ENCODE assay signal across 17 cellular contexts in genomic region chr10:4215963-4216575, GRCh38.
DNase-seq lines count a peak whose midpoint lies in the region; ATAC-seq, FAIRE-seq and TF ChIP-seq lines count a peak whose summit lies in the region.
"Had no signal": no experiment of that assay in that cellular context is flagged by ENCODE, and none has a peak within 500 bp of the region (broad histone marks: within the 10 kb centered on the region; RNA-seq: fewer than 3 reads in every experiment).

No MANE protein-coding gene starts in this region.

- H3K27ac Mint-ChIP-seq in activated naive CD4-positive, alpha-beta T cell treated with anti-CD3 and anti-CD28 coated beads, Interleukin-2, amount 50 U/mL, for 24 hours = peak overlapping the region; percentile 30
- no peak overlapping the region for H3K27ac Mint-ChIP-seq in stimulated activated naive B cell treated with anti-CD40 and anti-IgM and Interleukin-4, amounts not matched to agents 10 μg/mL and 1 μg/mL and 100 μg/mL, for 72 hours
- H3K27ac Mint-ChIP-seq: CD4-positive, alpha-beta T cell had no signal

- no peak for TF ChIP-seq CTCF in brain microvascular endothelial cell (IDR thresholded peaks at IDR 0.05; ENCODE audit: low read depth, low read length, missing control alignments)

- H4K20me1 ChIP-seq in Karpas-422 (ENCODE audit: insufficient read depth, low read depth, low read length) = no peaks in the 10 kb centered on the region

- no peak for DNase-seq in activated naive CD4-positive, alpha-beta T cell treated with Interleukin-2 at 50 U/mL for 16 hours
- peak; percentile 60 for DNase-seq in Karpas-422
- no peak for DNase-seq in SK-N-MC (ENCODE audit: low read depth, low spot score)
- DNase-seq in stimulated activated naive B cell treated with anti-CD40 and anti-IgM and Interleukin-4, amounts not matched to agents 10 μg/mL and 1 μg/mL and 100 μg/mL, for 72 hours = no peak
- no peak for DNase-seq in brain microvascular endothelial cell
- DNase-seq in RCC 7860 (ENCODE audit: low spot score) = no peak
- DNase-seq: ACHN; Caco-2; CD4-positive, alpha-beta T cell; HCEC 1CT had no signal

- H3K9me2 ChIP-seq in Karpas-422 (replicated peaks; ENCODE audit: insufficient read depth, low read length) = no peaks in the 10 kb centered on the region

- no peak for FAIRE-seq in RCC 7860 (lab: Jason Lieb, UNC)
- FAIRE-seq: D721Med, G401.6, GM12891, H54 had no signal

- ATAC-seq in stimulated activated naive B cell treated with anti-CD40 and anti-IgM and Interleukin-4, amounts not matched to agents 10 μg/mL and 1 μg/mL and 100 μg/mL, for 72 hours (replicated peaks) = peak; percentile 46 to 64

- H3K36me3 ChIP-seq in Karpas-422 (ENCODE audit: insufficient read depth, low read length) (no peaks in the 10 kb centered on the region), SK-N-MC (ENCODE audit: insufficient read depth, low read length) (no peaks in the 10 kb centered on the region), brain microvascular endothelial cell (replicated peaks) (no peaks in the 10 kb centered on the region)

- no peak overlapping the region for H2AFZ ChIP-seq in Karpas-422 (ENCODE audit: low read length)
- H2AFZ ChIP-seq: GM23338 had no signal

- H3K9ac ChIP-seq in Karpas-422 (ENCODE audit: low read length) (no peak overlapping the region), SK-N-MC (ENCODE audit: insufficient read length) (no peak overlapping the region)

- no peak overlapping the region for H3K4me3 Mint-ChIP-seq in activated naive CD4-positive, alpha-beta T cell treated with anti-CD3 and anti-CD28 coated beads, Interleukin-2, amount 50 U/mL, for 24 hours
- H3K4me3 Mint-ChIP-seq in stimulated activated naive B cell treated with anti-CD40 and anti-IgM and Interleukin-4, amounts not matched to agents 10 μg/mL and 1 μg/mL and 100 μg/mL, for 72 hours = no peak overlapping the region
- H3K4me3 Mint-ChIP-seq: CD4-positive, alpha-beta T cell; GM23338 had no signal

- no peaks in the 10 kb centered on the region for H3K9me3 Mint-ChIP-seq in activated naive CD4-positive, alpha-beta T cell treated with anti-CD3 and anti-CD28 coated beads, Interleukin-2, amount 50 U/mL, for 24 hours
- peaks cover 5 to 7% of the 10 kb centered on the region in 2 donors for H3K9me3 Mint-ChIP-seq in stimulated activated naive B cell treated with anti-CD40 and anti-IgM and Interleukin-4, amounts not matched to agents 10 μg/mL and 1 μg/mL and 100 μg/mL, for 72 hours
- H3K9me3 Mint-ChIP-seq: CD4-positive, alpha-beta T cell; GM23338 had no signal

- H3K27ac ChIP-seq in Karpas-422 (ENCODE audit: low read length) (no peak overlapping the region), SK-N-MC (peak overlapping the region; percentile 30; the same call in 1 of the 2 replicates), brain microvascular endothelial cell (no peak overlapping the region)
- H3K27ac ChIP-seq: C4-2B had no signal

- peak overlapping the region; percentile 10 for H3K4me2 ChIP-seq in Karpas-422 (ENCODE audit: low read depth, low read length, poor library complexity, severe bottlenecking)

- H3K4me3 ChIP-seq in Karpas-422 (ENCODE audit: low read length) (no peak overlapping the region), SK-N-MC (peak overlapping the region; percentile 42), brain microvascular endothelial cell (ENCODE audit: low read depth, low read length) (no peak overlapping the region)
- H3K4me3 ChIP-seq: GM23338 had no signal

- H3K79me2 ChIP-seq in Karpas-422 (ENCODE audit: low read length) = no peaks in the 10 kb centered on the region

- H3K27me3 ChIP-seq in Karpas-422 (ENCODE audit: low read length) (no peaks in the 10 kb centered on the region), brain microvascular endothelial cell (replicated peaks) (no peaks in the 10 kb centered on the region)

- no peaks in the 10 kb centered on the region for H3K9me3 ChIP-seq in Karpas-422 (ENCODE audit: low read length)
- H3K9me3 ChIP-seq in SK-N-MC (ENCODE audit: low read depth, low read length) = no peaks in the 10 kb centered on the region
- H3K9me3 ChIP-seq: Caco-2 had no signal

- H3K4me1 ChIP-seq in Karpas-422 (ENCODE audit: low read length) = peaks cover 11% of the 10 kb centered on the region
- H3K4me1 ChIP-seq: Caco-2 had no signal

- peaks cover 2% of the 10 kb centered on the region for H3K36me3 Mint-ChIP-seq in activated naive CD4-positive, alpha-beta T cell treated with anti-CD3 and anti-CD28 coated beads, Interleukin-2, amount 50 U/mL, for 24 hours
- peaks cover 4 to 6% of the 10 kb centered on the region in 2 donors for H3K36me3 Mint-ChIP-seq in stimulated activated naive B cell treated with anti-CD40 and anti-IgM and Interleukin-4, amounts not matched to agents 10 μg/mL and 1 μg/mL and 100 μg/mL, for 72 hours

- no peaks in the 10 kb centered on the region for H3K27me3 Mint-ChIP-seq in activated naive CD4-positive, alpha-beta T cell treated with anti-CD3 and anti-CD28 coated beads, Interleukin-2, amount 50 U/mL, for 24 hours
- H3K27me3 Mint-ChIP-seq in stimulated activated naive B cell treated with anti-CD40 and anti-IgM and Interleukin-4, amounts not matched to agents 10 μg/mL and 1 μg/mL and 100 μg/mL, for 72 hours = peaks cover 0 to 5% of the 10 kb centered on the region in 2 donors

- in situ Hi-C loops in brain microvascular endothelial cell (cut with HindIII; ENCODE audit: low pct_ligation_motif_present, low sequenced_read_pairs) = no loop called here

- peaks cover 18% of the 10 kb centered on the region for H3K4me1 Mint-ChIP-seq in activated naive CD4-positive, alpha-beta T cell treated with anti-CD3 and anti-CD28 coated beads, Interleukin-2, amount 50 U/mL, for 24 hours
- H3K4me1 Mint-ChIP-seq in stimulated activated naive B cell treated with anti-CD40 and anti-IgM and Interleukin-4, amounts not matched to agents 10 μg/mL and 1 μg/mL and 100 μg/mL, for 72 hours = peaks cover 9 to 22% of the 10 kb centered on the region in 2 donors
